Comparison of ENCODE assay signal across 25 cellular contexts in genomic region chr5:85488295-85488694, GRCh38.
"Had no signal": no experiment of that assay in that cellular context is flagged by ENCODE, and none has a peak within 500 bp of the region (broad histone marks: within the 10 kb centered on the region; RNA-seq: fewer than 3 reads in every experiment).

No MANE protein-coding gene starts in this region.

- DNase-seq: immature natural killer cell; kidney; left colon; left lung; lower lobe of right lung; mammary epithelial cell; mesenchymal stem cell; naive thymus-derived CD8-positive, alpha-beta T cell; nucleus accumbens; pancreas; posterior cingulate gyrus; retina; right cardiac atrium; stimulated activated CD4-positive, alpha-beta T cell treated with anti-CD3 and anti-CD28 coated beads, Interleukin-12 subunit alpha, Interleukin-12 subunit beta, amount 100 ng/mL, for 4 hours; stimulated activated CD4-positive, alpha-beta T cell treated with anti-CD3 and anti-CD28 coated beads, Interleukin-15, amount 100 ng/mL, for 24 hours; stimulated activated CD4-positive, alpha-beta T cell treated with anti-CD3 and anti-CD28 coated beads, Interleukin-2, amount 100 ng/mL, for 24 hours; stimulated activated CD4-positive, alpha-beta T cell treated with anti-CD3 and anti-CD28 coated beads, Interleukin-4, amount 100 ng/mL, for 1 hour; stimulated activated naive B cell treated with anti-CD40 and anti-IgM and Interleukin-4, amounts not matched to agents 10 μg/mL and 1 μg/mL and 100 μg/mL, for 72 hours; stimulated activated naive CD8-positive, alpha-beta T cell treated with anti-CD3 and anti-CD28 coated beads, Interleukin-15, Interleukin-2, amounts not matched to agents 100 U/mL and 50 U/mL, for 24 hours; stomach; testis; thyroid gland; transverse colon; upper lobe of left lung had no signal

- ATAC-seq: left colon; left lung; lower lobe of right lung; naive thymus-derived CD8-positive, alpha-beta T cell; pancreas; right cardiac atrium; sciatic nerve; stimulated activated naive B cell treated with anti-CD40 and anti-IgM and Interleukin-4, amounts not matched to agents 10 μg/mL and 1 μg/mL and 100 μg/mL, for 72 hours; stimulated activated naive CD8-positive, alpha-beta T cell treated with anti-CD3 and anti-CD28 coated beads, Interleukin-15, Interleukin-2, amounts not matched to agents 100 U/mL and 50 U/mL, for 24 hours had no signal
